ENCODE assay signal across 21 cellular contexts in the genomic region with DNA sequence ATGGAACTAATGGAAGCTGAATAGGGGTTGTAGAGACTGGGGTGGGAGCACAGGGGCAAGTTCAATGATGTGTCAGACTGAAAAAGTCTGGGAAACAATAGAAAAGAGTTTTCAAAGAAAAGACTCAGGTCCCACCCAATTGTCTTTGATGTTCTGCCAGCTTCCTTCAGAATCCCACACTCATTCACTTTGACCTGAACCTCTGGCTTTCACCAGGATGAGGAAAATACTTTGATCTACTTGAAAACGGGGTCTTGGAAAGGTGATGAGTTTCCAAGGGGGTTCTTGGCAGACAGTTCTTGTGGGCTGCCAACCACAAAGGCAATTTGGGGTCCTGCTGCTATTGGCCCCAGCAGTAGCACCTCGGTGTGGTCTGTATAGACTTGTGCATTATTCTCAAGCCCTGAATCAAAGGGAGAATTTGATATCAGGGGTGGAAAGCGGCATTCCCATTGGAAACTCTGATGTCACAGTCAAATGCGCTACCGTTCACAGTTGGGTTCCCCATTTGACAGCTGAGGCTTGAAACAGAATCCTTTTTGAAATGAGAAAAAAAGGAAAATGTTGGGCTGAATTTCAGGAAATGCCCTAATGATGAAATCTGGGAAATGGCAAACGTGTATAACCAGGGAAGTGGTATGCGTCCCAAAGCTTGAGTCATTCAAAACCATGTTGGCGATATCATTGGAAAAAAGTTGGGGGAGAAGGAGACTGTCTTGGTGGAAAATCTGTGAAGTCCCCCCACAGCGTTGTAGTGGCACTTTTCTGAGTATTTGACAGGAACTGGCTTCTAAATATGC.
A peak's percentile ranks its signal among the peaks of the same experiment; 100 is the strongest.
DNase-seq lines count a peak whose midpoint lies in the region; ATAC-seq, FAIRE-seq and TF ChIP-seq lines count a peak whose summit lies in the region.
"Had no signal": no experiment of that assay in that cellular context is flagged by ENCODE, and none has a peak within 500 bp of the region (broad histone marks: within the 10 kb centered on the region; RNA-seq: fewer than 3 reads in every experiment).

No MANE protein-coding gene starts in this region.

- no peak overlapping the region for H3K4me2 ChIP-seq in mammary epithelial cell (ENCODE audit: insufficient read depth, low read depth, low read length)
- H3K4me2 ChIP-seq in astrocyte (ENCODE audit: low read length), result peak overlapping the region; percentile 32

- no peak for FAIRE-seq in astrocyte (lab: Jason Lieb, UNC)
- FAIRE-seq: GM12878, GM18507, H54 had no signal

- WGBS in mammary epithelial cell (ENCODE audit: low coverage, missing lambda C conversion rate), result 39% methylated on average over 8 of the region's 9 CpGs

- intact Hi-C loops in MCF 10A (cut with micrococcal nuclease) (no loop called here), mammary epithelial cell (cut with micrococcal nuclease) (no loop called here)

- H3K9me3 ChIP-seq in mammary epithelial cell (replicated peaks; ENCODE audit: insufficient read depth, low read length) (no peaks in the 10 kb centered on the region), astrocyte (ENCODE audit: insufficient read depth, low read depth, low read length) (no peaks in the 10 kb centered on the region)

- H3K36me3 ChIP-seq in mammary epithelial cell (ENCODE audit: insufficient read depth, low read length), result no peaks in the 10 kb centered on the region
- H3K36me3 ChIP-seq in astrocyte (ENCODE audit: insufficient read depth, low read length), result no peaks in the 10 kb centered on the region

- BruUV-seq in MCF 10A (replicated peaks; lab: Mats Ljungman, UMichigan) (no TSS peak), mammary epithelial cell (replicated peaks; lab: Mats Ljungman, UMichigan) (no TSS peak)

- H3K4me3 Mint-ChIP-seq in MCF 10A (ENCODE audit: unreplicated experiment) (no peak overlapping the region), astrocyte (ENCODE audit: unreplicated experiment) (no peak overlapping the region)
- H3K4me3 Mint-ChIP-seq: B cell had no signal

- H3K9ac ChIP-seq in mammary epithelial cell (ENCODE audit: insufficient read depth, low read length) (no peak overlapping the region), astrocyte (ENCODE audit: low read length) (peak overlapping the region; percentile 52)

- POLR2A ChIA-PET in MCF 10A (lab: Yijun Ruan, JAX) (interaction anchor here (1.0 to 1.2 kb wide), 2 partner anchors 7 to 10 kb away, joined by 3 to 5 read pairs; no protein-coding TSS in a partner anchor), RWPE1 (lab: Yijun Ruan, JAX; ENCODE audit: low non-redundant PET) (no interaction called here)

- peaks cover 37% of the 10 kb centered on the region for H3K4me1 Mint-ChIP-seq in MCF 10A (ENCODE audit: insufficient read depth, unreplicated experiment)
- peaks cover 35% of the 10 kb centered on the region for H3K4me1 Mint-ChIP-seq in astrocyte (ENCODE audit: low read depth, unreplicated experiment)
- H3K4me1 Mint-ChIP-seq: B cell had no signal

- CTCF ChIA-PET in MCF 10A (lab: Yijun Ruan, JAX), result no interaction called here
- CTCF ChIA-PET in mammary epithelial cell (lab: Charles Lee; ENCODE audit: low non-redundant PET), result no interaction called here
- CTCF ChIA-PET in RWPE1 (lab: Yijun Ruan, JAX), result no interaction called here

- H3K36me3 Mint-ChIP-seq in MCF 10A (ENCODE audit: insufficient read depth, unreplicated experiment) (no peaks in the 10 kb centered on the region), astrocyte (ENCODE audit: low read depth, unreplicated experiment) (no peaks in the 10 kb centered on the region)

- dilution Hi-C loops in mammary epithelial cell (cut with HindIII; ENCODE audit: low sequenced_read_pairs), result no loop called here

- H3K27me3 Mint-ChIP-seq in MCF 10A (ENCODE audit: insufficient read depth, unreplicated experiment), result no peaks in the 10 kb centered on the region
- peaks cover 23% of the 10 kb centered on the region for H3K27me3 Mint-ChIP-seq in astrocyte (ENCODE audit: low read depth, unreplicated experiment)
- H3K27me3 Mint-ChIP-seq: B cell had no signal

- no peak overlapping the region for H3K27ac Mint-ChIP-seq in MCF 10A (ENCODE audit: low read depth, unreplicated experiment)
- H3K27ac Mint-ChIP-seq in astrocyte (ENCODE audit: unreplicated experiment), result no peak overlapping the region
- H3K27ac Mint-ChIP-seq: B cell had no signal

- no peaks in the 10 kb centered on the region for H3K4me1 ChIP-seq in mammary epithelial cell (ENCODE audit: insufficient read depth, low read length)
- H3K4me1 ChIP-seq in astrocyte (ENCODE audit: insufficient read depth, low read length), result peaks cover 51% of the 10 kb centered on the region

- no peak for ATAC-seq in GM21737 (IDR thresholded peaks at IDR 0.05; ENCODE audit: unreplicated experiment)
- ATAC-seq: GM12878, Right ventricle myocardium inferior had no signal

- H3K79me2 ChIP-seq in mammary epithelial cell (ENCODE audit: insufficient read depth, low read length) (no peaks in the 10 kb centered on the region), astrocyte (ENCODE audit: insufficient read depth, low read length) (no peaks in the 10 kb centered on the region)

- TF ChIP-seq CTCF in MCF 10A (IDR thresholded peaks at IDR 0.05; ENCODE audit: unreplicated experiment) (no peak), mammary epithelial cell (conservative IDR thresholded peaks at IDR 0.05 in 1 of 2, IDR thresholded peaks at IDR 0.05 in 1 of 2; ENCODE audit: extremely low read depth in 1 of 2, insufficient read depth in 1 of 2, low read depth in 1 of 2, low read length in 2 of 2) (no peak), astrocyte (IDR thresholded peaks at IDR 0.05; ENCODE audit: insufficient read depth, low read depth, low read length) (no peak), fibroblast of the aortic adventitia (IDR thresholded peaks at IDR 0.05; ENCODE audit: insufficient read depth, low read length) (no peak), RWPE1 (conservative IDR thresholded peaks at IDR 0.05; ENCODE audit: low read depth) (no peak)

- no peak overlapping the region for H2AFZ ChIP-seq in mammary epithelial cell (ENCODE audit: low read depth, low read length)
- H2AFZ ChIP-seq in astrocyte (ENCODE audit: low read depth, low read length), result no peak overlapping the region

- H3K4me3 ChIP-seq in mammary epithelial cell (replicated peaks in 1 of 3; ENCODE audit: insufficient read depth in 1 of 3, low read depth in 2 of 3, low read length in 3 of 3) (no peak overlapping the region), astrocyte (ENCODE audit: insufficient read depth, low read depth, low read length) (no peak overlapping the region), fibroblast of the aortic adventitia (ENCODE audit: low read depth, low read length) (no peak overlapping the region)
- H3K4me3 ChIP-seq: GM12878 had no signal

- no peaks in the 10 kb centered on the region for H3K27me3 ChIP-seq in mammary epithelial cell (ENCODE audit: insufficient read depth, low read length)
- no peaks in the 10 kb centered on the region for H3K27me3 ChIP-seq in astrocyte (ENCODE audit: insufficient read depth, low read length)

- in situ Hi-C loops in mammary epithelial cell (cut with MboI; ENCODE audit: low sequenced_read_pairs in 2 of 2), result no loop called here

- DNase-seq in MCF 10A (ENCODE audit: unreplicated experiment) (peak; percentile 26), mammary epithelial cell (no peak), astrocyte (ENCODE audit: low read depth) (no peak), fibroblast of the aortic adventitia (ENCODE audit: low read depth) (peak; percentile 58), RWPE1 (ENCODE audit: low spot score) (no peak), anterior cingulate cortex (lab: John Stamatoyannopoulos, UW) (no peak)
- no peak for DNase-seq in activated naive CD4-positive, alpha-beta T cell (lab: John Stamatoyannopoulos, UW)
- DNase-seq: DMS 273 treated with DMSO at 0.1 percent for 48 hours, DND-41, KBM-7, NCI-H1417, NCI-H187, NCI-H2227 treated with DMSO at 0.1 percent for 48 hours, NCI-H524 treated with DMSO at 0.1 percent for 48 hours had no signal

- H4K20me1 ChIP-seq in mammary epithelial cell (ENCODE audit: insufficient read depth, low read length) (no peaks in the 10 kb centered on the region), astrocyte (ENCODE audit: insufficient read depth, low read length) (no peaks in the 10 kb centered on the region)

- H3K27ac ChIP-seq in mammary epithelial cell (ENCODE audit: insufficient read depth, low read depth, low read length) (no peak overlapping the region), astrocyte (ENCODE audit: low read depth, low read length) (peak overlapping the region; percentile 99), RWPE1 (no peak overlapping the region)
- H3K27ac ChIP-seq: 22Rv1 had no signal

- peaks cover 8% of the 10 kb centered on the region for H3K9me3 Mint-ChIP-seq in MCF 10A (ENCODE audit: unreplicated experiment)
- no peaks in the 10 kb centered on the region for H3K9me3 Mint-ChIP-seq in astrocyte (ENCODE audit: unreplicated experiment)

Comparison
In these comparisons a context has a peak if more than half of its experiments do, and no peak if none do; other contexts are left out.
1. DNase-seq: peak in MCF 10A (single experiment) and fibroblast of the aortic adventitia (single experiment); none in mammary epithelial cell (single experiment), astrocyte (single experiment), activated naive CD4-positive, alpha-beta T cell (0 of 4), RWPE1 (single experiment) and anterior cingulate cortex (0 of 58).